ENCODE assay signal across 9 cellular contexts in genomic region chr13:49620170-49620621, GRCh38. TPM values are rescaled to one million over a fixed set of nuclear protein-coding genes. Genes with fewer than 3 reads are reported as not detected.
A peak's percentile ranks its signal among the peaks of the same experiment; 100 is the strongest.
DNase-seq lines count a peak whose midpoint lies in the region; ATAC-seq and TF ChIP-seq lines count a peak whose summit lies in the region.
"Had no signal": no experiment of that assay in that cellular context is flagged by ENCODE, and none has a peak within 500 bp of the region (broad histone marks: within the 10 kb centered on the region; RNA-seq: fewer than 3 reads in every experiment).

No MANE protein-coding gene starts in this region.

- CTCF ChIA-PET in T-cell (lab: Charles Lee): no interaction called here

- TF ChIP-seq CTCF in tibial artery (IDR thresholded peaks at IDR 0.05): no peak

- TF ChIP-seq POLR2A in erythroblast (IDR thresholded peaks at IDR 0.05; ENCODE audit: low read length): no peak

- no peaks in the 10 kb centered on the region for H3K36me3 Mint-ChIP-seq in T-cell

- H3K9ac ChIP-seq in subcutaneous abdominal adipose tissue (ENCODE audit: low read length in 5 of 5): no peak overlapping the region
- H3K9ac ChIP-seq: KMS-11 had no signal

- no peak overlapping the region for H3K27ac ChIP-seq in subcutaneous abdominal adipose tissue (ENCODE audit: low read depth, low read length)
- H3K27ac ChIP-seq in tibial artery: no peak overlapping the region
- H3K27ac ChIP-seq: KMS-11 had no signal

- H3K4me3 Mint-ChIP-seq in T-cell: peak overlapping the region in 2 of 3 donors; percentile 49 to 61

- no peaks in the 10 kb centered on the region for H3K27me3 ChIP-seq in subcutaneous abdominal adipose tissue (ENCODE audit: control insufficient read depth in 5 of 5, insufficient read depth in 4 of 5, low read length in 5 of 5)
- H3K27me3 ChIP-seq in tibial artery: no peaks in the 10 kb centered on the region

- H3K9me3 ChIP-seq in subcutaneous abdominal adipose tissue (ENCODE audit: control insufficient read depth in 5 of 5, low read length in 5 of 5) (no peaks in the 10 kb centered on the region), tibial artery (no peaks in the 10 kb centered on the region)

- H3K9me3 Mint-ChIP-seq in T-cell: no peaks in the 10 kb centered on the region

- intact Hi-C loops in tibial artery (cut with DNase I; ENCODE audit: low total_unique reads): no loop called here

- no peak overlapping the region for H3K27ac Mint-ChIP-seq in T-cell

- DNase-seq in activated T-cell treated with anti-CD3 and anti-CD28 coated beads, Interleukin-2, amount 50 U/mL, for 48 hours: peak; percentile 24 to 36
- DNase-seq in activated T-cell treated with anti-CD3 and anti-CD28 coated beads, Interleukin-2, amount 50 U/mL, for 1 hour: no peak
- DNase-seq in T-cell (peak in 3 of 34 experiments; percentile 7 to 14 (median 8)), tibial artery (no peak), erythroblast (lab: John Stamatoyannopoulos, UW) (no peak)

- H3K4me3 ChIP-seq in subcutaneous abdominal adipose tissue (ENCODE audit: low read depth in 1 of 5, low read length in 5 of 5): peak overlapping the region in 3 of 5 donors; percentile 33 to 42 (median 33)
- no peak overlapping the region for H3K4me3 ChIP-seq in tibial artery

- H3K27me3 Mint-ChIP-seq in T-cell: peaks cover 0 to 1% of the 10 kb centered on the region in 2 donors

- POLR2A ChIA-PET in T-cell (lab: Charles Lee): no interaction called here

- H3K36me3 ChIP-seq in subcutaneous abdominal adipose tissue (ENCODE audit: control insufficient read depth in 5 of 5, insufficient read depth in 5 of 5, low read length in 5 of 5) (no peaks in the 10 kb centered on the region), tibial artery (no peaks in the 10 kb centered on the region)

- H3K4me1 ChIP-seq in subcutaneous abdominal adipose tissue (ENCODE audit: control insufficient read depth in 5 of 5, insufficient read depth in 5 of 5, low read length in 5 of 5) (peaks cover 1 to 23% (median 6%) of the 10 kb centered on the region in 5 donors), tibial artery (peaks cover 0 to 9% (median 5%) of the 10 kb centered on the region in 4 donors)

- peaks cover 0 to 4% (median 4%) of the 10 kb centered on the region in 3 donors for H3K4me1 Mint-ChIP-seq in T-cell

- ATAC-seq in HG02852 (IDR thresholded peaks at IDR 0.05; ENCODE audit: unreplicated experiment) (peak; percentile 94), T-cell (replicated peaks in 1 of 4) (peak in 2 of 4 experiments; percentile 57 to 58), GM21737 (IDR thresholded peaks at IDR 0.05; ENCODE audit: unreplicated experiment) (no peak)

RNA-seq across cellular contexts. Expression of gene ARL11, which starts 8.1 kb away (rescaled TPM):
- total RNA-seq in T-cell: 1 to 10 TPM in 2 of 5 donors, under 1 TPM in 3; 0.12 to 1.9 (median 0.53) TPM

RNA-seq across cellular contexts. Expression of gene RCBTB1, which starts 34.8 kb away (rescaled TPM):
- total RNA-seq in T-cell: 10 to 100 TPM; 15.9 to 23.9 (median 18.9) TPM

Comparison
In these comparisons a context has a peak if more than half of its experiments do, and no peak if none do; other contexts are left out.
1. DNase-seq: peak in activated T-cell treated with anti-CD3 and anti-CD28 coated beads, Interleukin-2, amount 50 U/mL, for 48 hours (2 of 2); none in activated T-cell treated with anti-CD3 and anti-CD28 coated beads, Interleukin-2, amount 50 U/mL, for 1 hour (single experiment), tibial artery (0 of 2) and erythroblast (0 of 2).
2. H3K4me3 ChIP-seq: peak in subcutaneous abdominal adipose tissue (3 of 5); none in tibial artery (0 of 2).